In genomic region chr18:36397033-36397432, GRCh38 we compare ENCODE assay signal across 1 cellular context.
TF ChIP-seq lines count a peak whose summit lies in the region.

No MANE protein-coding gene starts in this region.

TF ChIP-seq in GM12878, 131 proteins besides CTCF, POLR2A, EP300 and RAD21 (continued from another document):
- TF ChIP-seq, protein P1, sequence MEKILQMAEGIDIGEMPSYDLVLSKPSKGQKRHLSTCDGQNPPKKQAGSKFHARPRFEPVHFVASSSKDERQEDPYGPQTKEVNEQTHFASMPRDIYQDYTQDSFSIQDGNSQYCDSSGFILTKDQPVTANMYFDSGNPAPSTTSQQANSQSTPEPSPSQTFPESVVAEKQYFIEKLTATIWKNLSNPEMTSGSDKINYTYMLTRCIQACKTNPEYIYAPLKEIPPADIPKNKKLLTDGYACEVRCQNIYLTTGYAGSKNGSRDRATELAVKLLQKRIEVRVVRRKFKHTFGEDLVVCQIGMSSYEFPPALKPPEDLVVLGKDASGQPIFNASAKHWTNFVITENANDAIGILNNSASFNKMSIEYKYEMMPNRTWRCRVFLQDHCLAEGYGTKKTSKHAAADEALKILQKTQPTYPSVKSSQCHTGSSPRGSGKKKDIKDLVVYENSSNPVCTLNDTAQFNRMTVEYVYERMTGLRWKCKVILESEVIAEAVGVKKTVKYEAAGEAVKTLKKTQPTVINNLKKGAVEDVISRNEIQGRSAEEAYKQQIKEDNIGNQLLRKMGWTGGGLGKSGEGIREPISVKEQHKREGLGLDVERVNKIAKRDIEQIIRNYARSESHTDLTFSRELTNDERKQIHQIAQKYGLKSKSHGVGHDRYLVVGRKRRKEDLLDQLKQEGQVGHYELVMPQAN (conservative IDR thresholded peaks at IDR 0.05): no peak
- TF ChIP-seq IKZF2 (IDR thresholded peaks at IDR 0.05): 0 out of 4 replicates have a peak, but pooled peaks of 1 of the 2 experiments have one; percentile 10
